Comparison of ENCODE assay signal across 1 cellular context in the genomic region with DNA sequence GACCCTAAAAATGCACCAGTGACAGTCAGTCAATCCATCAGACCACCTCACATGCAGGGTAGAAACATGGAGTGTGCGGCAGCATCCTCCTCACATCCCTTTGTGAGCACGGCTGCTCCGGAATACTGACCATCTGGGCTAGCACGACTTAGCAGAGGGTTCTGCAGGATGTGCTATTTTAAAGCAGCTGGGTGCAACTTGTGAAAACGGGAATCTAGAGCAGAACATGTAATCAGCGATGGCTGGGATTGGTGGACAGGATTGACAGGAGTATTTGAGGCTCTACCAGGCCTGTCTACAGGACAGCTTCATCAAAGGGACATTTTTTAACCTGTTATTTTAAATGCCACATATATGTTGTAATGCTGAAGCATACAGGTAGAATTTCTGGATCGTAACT.
TF ChIP-seq lines count a peak whose summit lies in the region.

No MANE protein-coding gene starts in this region.

TF ChIP-seq in IMR-90, 13 proteins besides CTCF, POLR2A, EP300 and RAD21 (continued from another document):
- no peak for TF ChIP-seq RFX5 (IDR thresholded peaks at IDR 0.05; ENCODE audit: low read depth, low read length)
- TF ChIP-seq, protein P1, sequence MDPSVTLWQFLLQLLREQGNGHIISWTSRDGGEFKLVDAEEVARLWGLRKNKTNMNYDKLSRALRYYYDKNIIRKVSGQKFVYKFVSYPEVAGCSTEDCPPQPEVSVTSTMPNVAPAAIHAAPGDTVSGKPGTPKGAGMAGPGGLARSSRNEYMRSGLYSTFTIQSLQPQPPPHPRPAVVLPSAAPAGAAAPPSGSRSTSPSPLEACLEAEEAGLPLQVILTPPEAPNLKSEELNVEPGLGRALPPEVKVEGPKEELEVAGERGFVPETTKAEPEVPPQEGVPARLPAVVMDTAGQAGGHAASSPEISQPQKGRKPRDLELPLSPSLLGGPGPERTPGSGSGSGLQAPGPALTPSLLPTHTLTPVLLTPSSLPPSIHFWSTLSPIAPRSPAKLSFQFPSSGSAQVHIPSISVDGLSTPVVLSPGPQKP (IDR thresholded peaks at IDR 0.05; ENCODE audit: borderline replicate concordance, low read depth, low read length), result no peak
- no peak for TF ChIP-seq CHD1 (IDR thresholded peaks at IDR 0.05; ENCODE audit: low read depth, low read length)
- TF ChIP-seq MAFK (IDR thresholded peaks at IDR 0.05; ENCODE audit: low read depth, low read length), result no peak
- TF ChIP-seq BHLHE40 (IDR thresholded peaks at IDR 0.05; ENCODE audit: low read depth, low read length), result no peak
TF ChIP-seq in IMR-90: peak in this region for 0.
